Comparison of ENCODE assay signal across 19 cellular contexts in genomic region chr12:102423447-102423846, GRCh38.
"Had no signal": no experiment of that assay in that cellular context is flagged by ENCODE, and none has a peak within 500 bp of the region (broad histone marks: within the 10 kb centered on the region; RNA-seq: fewer than 3 reads in every experiment).

No MANE protein-coding gene starts in this region.

- FAIRE-seq: colon had no signal

- H3K9me3 ChIP-seq: body of pancreas, suprapubic skin had no signal

- H3K36me3 ChIP-seq: suprapubic skin had no signal

- H3K4me3 ChIP-seq: body of pancreas, suprapubic skin had no signal

- H3K27ac ChIP-seq: body of pancreas, suprapubic skin, VCaP had no signal

- DNase-seq: activated CD4-positive, alpha-beta T cell treated with anti-CD3 and anti-CD28 coated beads for 1 hour; activated CD4-positive, alpha-beta T cell treated with anti-CD3 and anti-CD28 coated beads, Interleukin-2, amount 50 U/mL, for 48 hours; activated CD8-positive, alpha-beta memory T cell treated with anti-CD3 and anti-CD28 coated beads, Interleukin-2, amount 10 ng/mL, durations not matched to agents 7 days and 5 days; activated naive CD4-positive, alpha-beta T cell treated with anti-CD3 and anti-CD28 coated beads, Interleukin-2, amount 50 U/mL, for 16 hours; activated T-cell treated with anti-CD3 and anti-CD28 coated beads, Interleukin-2, amount 50 U/mL, for 1 hour; body of pancreas; caudate nucleus; foreskin melanocyte; mesendoderm; nucleus accumbens; posterior cingulate gyrus; stimulated activated CD4-positive, alpha-beta T cell treated with anti-CD3 and anti-CD28 coated beads, Interleukin-15, amount 100 ng/mL, for 24 hours; stimulated activated CD4-positive, alpha-beta T cell treated with anti-CD3 and anti-CD28 coated beads, Interleukin-4, amount 100 ng/mL, for 1 hour; stimulated activated naive CD4-positive, alpha-beta T cell treated with Interleukin-2 at 50 U/mL for 16 hours; T1000; trophoblast cell had no signal
